In the genomic region with DNA sequence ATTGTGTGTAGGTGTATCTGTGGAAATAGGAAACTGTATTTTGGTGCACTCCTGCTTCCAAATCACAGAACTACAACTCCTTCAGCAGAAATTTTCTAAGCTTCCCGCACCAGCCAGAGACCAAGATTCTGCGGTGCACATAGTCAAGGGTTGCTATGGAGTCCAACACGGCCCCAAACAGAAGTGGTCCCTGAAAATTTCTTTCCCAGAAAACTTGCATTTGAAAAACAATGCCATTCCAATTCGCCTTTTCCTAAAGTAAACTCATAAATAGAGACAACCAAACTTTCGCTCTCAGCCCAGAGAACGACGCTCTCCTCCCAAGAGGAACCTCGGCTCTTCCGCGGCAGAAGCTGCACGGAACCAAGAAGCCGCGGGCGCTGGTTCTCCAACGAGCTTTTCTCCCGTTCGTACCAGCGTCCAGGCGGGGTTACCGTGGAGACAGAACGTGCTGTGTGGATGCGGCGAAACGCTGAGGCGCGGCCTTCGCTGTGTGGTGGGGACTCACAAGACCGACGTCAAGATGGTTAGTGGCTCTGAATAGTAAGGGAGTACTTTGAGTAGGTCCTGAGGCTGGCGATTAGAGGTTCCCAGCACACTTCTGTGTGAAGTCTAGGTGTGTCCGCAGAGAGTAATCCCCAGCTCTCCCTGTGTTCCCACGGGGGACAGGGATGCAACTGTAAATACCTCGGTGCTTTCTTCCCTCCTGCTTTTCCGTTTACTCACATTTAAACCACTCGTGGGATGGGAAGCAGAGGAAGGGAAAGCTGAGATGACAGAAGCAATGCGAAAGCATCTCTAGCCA, we compare ENCODE assay signal across 1 cellular context.
TF ChIP-seq lines count a peak whose summit lies in the region.

No MANE protein-coding gene starts in this region.

TF ChIP-seq in SK-N-SH, 30 proteins besides CTCF, POLR2A, EP300 and RAD21 (continued from another document):
- peak; percentile 47 for TF ChIP-seq TCF12 (IDR thresholded peaks at IDR 0.05)
- TF ChIP-seq FOXJ3 (CRISPR knock-in tag; IDR thresholded peaks at IDR 0.05): 0 out of 2 replicates have a peak, but pooled peaks have one; percentile 62
- TF ChIP-seq, protein P1, sequence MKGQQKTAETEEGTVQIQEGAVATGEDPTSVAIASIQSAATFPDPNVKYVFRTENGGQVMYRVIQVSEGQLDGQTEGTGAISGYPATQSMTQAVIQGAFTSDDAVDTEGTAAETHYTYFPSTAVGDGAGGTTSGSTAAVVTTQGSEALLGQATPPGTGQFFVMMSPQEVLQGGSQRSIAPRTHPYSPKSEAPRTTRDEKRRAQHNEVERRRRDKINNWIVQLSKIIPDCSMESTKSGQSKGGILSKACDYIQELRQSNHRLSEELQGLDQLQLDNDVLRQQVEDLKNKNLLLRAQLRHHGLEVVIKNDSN (IDR thresholded peaks at IDR 0.05; ENCODE audit: borderline replicate concordance, low read depth): peak; percentile 44; the same call in 1 of the 2 replicates
- no peak for TF ChIP-seq TEAD4 (IDR thresholded peaks at IDR 0.05; ENCODE audit: borderline replicate concordance, insufficient read depth)
- TF ChIP-seq, protein P2, sequence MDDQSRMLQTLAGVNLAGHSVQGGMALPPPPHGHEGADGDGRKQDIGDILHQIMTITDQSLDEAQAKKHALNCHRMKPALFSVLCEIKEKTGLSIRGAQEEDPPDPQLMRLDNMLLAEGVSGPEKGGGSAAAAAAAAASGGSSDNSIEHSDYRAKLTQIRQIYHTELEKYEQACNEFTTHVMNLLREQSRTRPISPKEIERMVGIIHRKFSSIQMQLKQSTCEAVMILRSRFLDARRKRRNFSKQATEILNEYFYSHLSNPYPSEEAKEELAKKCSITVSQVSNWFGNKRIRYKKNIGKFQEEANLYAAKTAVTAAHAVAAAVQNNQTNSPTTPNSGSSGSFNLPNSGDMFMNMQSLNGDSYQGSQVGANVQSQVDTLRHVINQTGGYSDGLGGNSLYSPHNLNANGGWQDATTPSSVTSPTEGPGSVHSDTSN (IDR thresholded peaks at IDR 0.05): peak; percentile 33; the same call in 1 of the 2 replicates
- TF ChIP-seq CHD2 (IDR thresholded peaks at IDR 0.05; ENCODE audit: low read length, partially characterized antibody): peak; percentile 93
- TF ChIP-seq SIN3A (IDR thresholded peaks at IDR 0.05; ENCODE audit: borderline replicate concordance, low read depth, low read length): peak; percentile 99
- peak; percentile 82 for TF ChIP-seq ELF1 (IDR thresholded peaks at IDR 0.05)
- TF ChIP-seq, protein P3, sequence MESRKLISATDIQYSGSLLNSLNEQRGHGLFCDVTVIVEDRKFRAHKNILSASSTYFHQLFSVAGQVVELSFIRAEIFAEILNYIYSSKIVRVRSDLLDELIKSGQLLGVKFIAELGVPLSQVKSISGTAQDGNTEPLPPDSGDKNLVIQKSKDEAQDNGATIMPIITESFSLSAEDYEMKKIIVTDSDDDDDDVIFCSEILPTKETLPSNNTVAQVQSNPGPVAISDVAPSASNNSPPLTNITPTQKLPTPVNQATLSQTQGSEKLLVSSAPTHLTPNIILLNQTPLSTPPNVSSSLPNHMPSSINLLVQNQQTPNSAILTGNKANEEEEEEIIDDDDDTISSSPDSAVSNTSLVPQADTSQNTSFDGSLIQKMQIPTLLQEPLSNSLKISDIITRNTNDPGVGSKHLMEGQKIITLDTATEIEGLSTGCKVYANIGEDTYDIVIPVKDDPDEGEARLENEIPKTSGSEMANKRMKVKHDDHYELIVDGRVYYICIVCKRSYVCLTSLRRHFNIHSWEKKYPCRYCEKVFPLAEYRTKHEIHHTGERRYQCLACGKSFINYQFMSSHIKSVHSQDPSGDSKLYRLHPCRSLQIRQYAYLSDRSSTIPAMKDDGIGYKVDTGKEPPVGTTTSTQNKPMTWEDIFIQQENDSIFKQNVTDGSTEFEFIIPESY (IDR thresholded peaks at IDR 0.05; ENCODE audit: borderline replicate concordance, low read depth): no peak
- TF ChIP-seq, protein P4, sequence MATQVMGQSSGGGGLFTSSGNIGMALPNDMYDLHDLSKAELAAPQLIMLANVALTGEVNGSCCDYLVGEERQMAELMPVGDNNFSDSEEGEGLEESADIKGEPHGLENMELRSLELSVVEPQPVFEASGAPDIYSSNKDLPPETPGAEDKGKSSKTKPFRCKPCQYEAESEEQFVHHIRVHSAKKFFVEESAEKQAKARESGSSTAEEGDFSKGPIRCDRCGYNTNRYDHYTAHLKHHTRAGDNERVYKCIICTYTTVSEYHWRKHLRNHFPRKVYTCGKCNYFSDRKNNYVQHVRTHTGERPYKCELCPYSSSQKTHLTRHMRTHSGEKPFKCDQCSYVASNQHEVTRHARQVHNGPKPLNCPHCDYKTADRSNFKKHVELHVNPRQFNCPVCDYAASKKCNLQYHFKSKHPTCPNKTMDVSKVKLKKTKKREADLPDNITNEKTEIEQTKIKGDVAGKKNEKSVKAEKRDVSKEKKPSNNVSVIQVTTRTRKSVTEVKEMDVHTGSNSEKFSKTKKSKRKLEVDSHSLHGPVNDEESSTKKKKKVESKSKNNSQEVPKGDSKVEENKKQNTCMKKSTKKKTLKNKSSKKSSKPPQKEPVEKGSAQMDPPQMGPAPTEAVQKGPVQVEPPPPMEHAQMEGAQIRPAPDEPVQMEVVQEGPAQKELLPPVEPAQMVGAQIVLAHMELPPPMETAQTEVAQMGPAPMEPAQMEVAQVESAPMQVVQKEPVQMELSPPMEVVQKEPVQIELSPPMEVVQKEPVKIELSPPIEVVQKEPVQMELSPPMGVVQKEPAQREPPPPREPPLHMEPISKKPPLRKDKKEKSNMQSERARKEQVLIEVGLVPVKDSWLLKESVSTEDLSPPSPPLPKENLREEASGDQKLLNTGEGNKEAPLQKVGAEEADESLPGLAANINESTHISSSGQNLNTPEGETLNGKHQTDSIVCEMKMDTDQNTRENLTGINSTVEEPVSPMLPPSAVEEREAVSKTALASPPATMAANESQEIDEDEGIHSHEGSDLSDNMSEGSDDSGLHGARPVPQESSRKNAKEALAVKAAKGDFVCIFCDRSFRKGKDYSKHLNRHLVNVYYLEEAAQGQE (IDR thresholded peaks at IDR 0.05; ENCODE audit: low read depth, low read length): peak; percentile 76
